36 cellular contexts compared by ENCODE assay signal in genomic region chr11:14860511-14860910, GRCh38.
"Had no signal": no experiment of that assay in that cellular context is flagged by ENCODE, and none has a peak within 500 bp of the region (broad histone marks: within the 10 kb centered on the region; RNA-seq: fewer than 3 reads in every experiment).

No MANE protein-coding gene starts in this region.

- ATAC-seq: activated CD8-positive, alpha-beta T cell treated with anti-CD3 and anti-CD28 coated beads for 36 hours; activated T-cell treated with anti-CD3 and anti-CD28 coated beads, Interleukin-2, amount 50 U/mL, for 72 hours; activated T-helper 17 cell treated with anti-CD3 and anti-CD28 coated beads, Interleukin-2, amount 50 U/mL, for 72 hours; body of pancreas had no signal

- H2AFZ ChIP-seq: PC-9 had no signal

- H3K27me3 Mint-ChIP-seq: activated CD8-positive, alpha-beta T cell treated with anti-CD3 and anti-CD28 coated beads for 36 hours; activated naive CD8-positive, alpha-beta T cell treated with anti-CD3 and anti-CD28 coated beads, Interleukin-2, amount 10 ng/mL, durations not matched to agents 7 days and 5 days; activated T-helper 17 cell treated with anti-CD3 and anti-CD28 coated beads, Interleukin-2, amount 50 U/mL, for 72 hours had no signal

- H3K27ac ChIP-seq: adrenal gland, body of pancreas, breast epithelium, PC-9, WERI-Rb-1 had no signal

- H3K4me1 Mint-ChIP-seq: activated naive CD8-positive, alpha-beta T cell treated with anti-CD3 and anti-CD28 coated beads, Interleukin-2, amount 10 ng/mL, durations not matched to agents 7 days and 5 days; activated T-helper 17 cell treated with anti-CD3 and anti-CD28 coated beads, Interleukin-2, amount 50 U/mL, for 72 hours had no signal

- H3K27ac Mint-ChIP-seq: activated CD8-positive, alpha-beta T cell treated with anti-CD3 and anti-CD28 coated beads for 36 hours; activated naive CD8-positive, alpha-beta T cell treated with anti-CD3 and anti-CD28 coated beads, Interleukin-2, amount 10 ng/mL, durations not matched to agents 7 days and 5 days; activated T-cell treated with anti-CD3 and anti-CD28 coated beads, Interleukin-2, amount 50 U/mL, for 72 hours; activated T-helper 17 cell treated with anti-CD3 and anti-CD28 coated beads, Interleukin-2, amount 50 U/mL, for 72 hours had no signal

- H3K4me1 ChIP-seq: adrenal gland, body of pancreas, breast epithelium had no signal

- H3K36me3 ChIP-seq: adrenal gland, breast epithelium, MG63, WERI-Rb-1 had no signal

- H3K4me3 ChIP-seq: adrenal gland, body of pancreas, breast epithelium, MG63, PC-9 had no signal

- H3K9me3 ChIP-seq: adrenal gland, body of pancreas, breast epithelium, MG63 had no signal

- DNase-seq: activated CD4-positive, alpha-beta T cell treated with anti-CD3 and anti-CD28 coated beads for 1 hour; activated CD4-positive, alpha-beta T cell treated with anti-CD3 and anti-CD28 coated beads for 48 hours; activated CD4-positive, CD25-positive, alpha-beta regulatory T cell; activated CD8-positive, alpha-beta T cell treated with anti-CD3 and anti-CD28 coated beads for 36 hours; activated effector memory CD4-positive, alpha-beta T cell treated with anti-CD3 and anti-CD28 coated beads, Interleukin-2, amount 50 U/mL, for 16 hours; activated naive CD4-positive, alpha-beta T cell; activated naive CD4-positive, alpha-beta T cell treated with anti-CD3 and anti-CD28 coated beads, Interleukin-2, amount 50 U/mL, for 16 hours; activated naive CD8-positive, alpha-beta T cell treated with anti-CD3 and anti-CD28 coated beads, Interleukin-2, amount 10 ng/mL, durations not matched to agents 7 days and 5 days; activated T-cell treated with anti-CD3 and anti-CD28 coated beads, Interleukin-2, amount 50 U/mL, for 1 hour; activated T-cell treated with anti-CD3 and anti-CD28 coated beads, Interleukin-2, amount 50 U/mL, for 72 hours; adrenal gland; body of pancreas; caudate nucleus; cerebellar nuclear complex; Kasumi-1; KG1; MG63; NCI-H1048; NCI-H1105 treated with DMSO at 0.1 percent for 48 hours; NCI-H1436; NCI-H1694; NCI-H1930; NCI-H2081 treated with DMSO at 0.1 percent for 48 hours; NCI-H2171; NCI-H510A; NCI-H526; NCI-H748 treated with DMSO at 0.1 percent for 48 hours; NK-92 treated with Interleukin-12 subunit alpha and Interleukin-12 subunit beta, amount 100 ng/mL, for 24 hours; PC-9; Right ventricle myocardium superior; T1000; WERI-Rb-1 had no signal

- H3K4me3 Mint-ChIP-seq: activated CD8-positive, alpha-beta T cell treated with anti-CD3 and anti-CD28 coated beads for 36 hours; activated naive CD8-positive, alpha-beta T cell treated with anti-CD3 and anti-CD28 coated beads, Interleukin-2, amount 10 ng/mL, durations not matched to agents 7 days and 5 days; activated T-cell treated with anti-CD3 and anti-CD28 coated beads, Interleukin-2, amount 50 U/mL, for 72 hours; activated T-helper 17 cell treated with anti-CD3 and anti-CD28 coated beads, Interleukin-2, amount 50 U/mL, for 72 hours had no signal

- FAIRE-seq: astrocyte, RCC 7860 had no signal

- H3K27me3 ChIP-seq: adrenal gland, body of pancreas, breast epithelium, MG63 had no signal

- H3K4me2 ChIP-seq: PC-9 had no signal
